In genomic region chr20:59163641-59164530, GRCh38 we compare ENCODE assay signal across 9 cellular contexts. TPM values are rescaled to one million over a fixed set of nuclear protein-coding genes. Genes with fewer than 3 reads are reported as not detected.
DNase-seq lines count a peak whose midpoint lies in the region; ATAC-seq and TF ChIP-seq lines count a peak whose summit lies in the region.
"Had no signal": no experiment of that assay in that cellular context is flagged by ENCODE, and none has a peak within 500 bp of the region (broad histone marks: within the 10 kb centered on the region; RNA-seq: fewer than 3 reads in every experiment).

Gene ZNF831, plus strand, starts transcription at chr20:59163821. Its CDS starts 27,199 bp downstream, at chr20:59191020.

- H3K27ac Mint-ChIP-seq in activated CD8-positive, alpha-beta T cell treated with anti-CD3 and anti-CD28 coated beads, Interleukin-2, amount 10 ng/mL, durations not matched to agents 7 days and 5 days = peak within 1 kb of the TSS; percentile 97
- peak within 1 kb of the TSS; percentile 99 for H3K27ac Mint-ChIP-seq in stimulated activated effector memory CD8-positive, alpha-beta T cell treated with anti-CD3 and anti-CD28 coated beads, Interleukin-12 subunit alpha, Interleukin-12 subunit beta, amount 100 ng/mL, for 72 hours

- no peak within 1 kb of the TSS for H3K27ac ChIP-seq in MM.1S (ENCODE audit: low read length)
- H3K27ac ChIP-seq: ovary had no signal

- POLR2A ChIA-PET in activated CD8-positive, alpha-beta T cell treated with anti-CD3 and anti-CD28 coated beads, Interleukin-2, amount 10 ng/mL, durations not matched to agents 7 days and 5 days (lab: Charles Lee) = interaction anchor here (0.6 to 3.8 kb wide), 17 partner anchors 9 to 512 kb away, joined by 3 to 31 read pairs (median 6); partner anchors contain the start of genes ATP5F1E and STX16

- H3K9me3 Mint-ChIP-seq in activated CD8-positive, alpha-beta T cell treated with anti-CD3 and anti-CD28 coated beads, Interleukin-2, amount 10 ng/mL, durations not matched to agents 7 days and 5 days (ENCODE audit: insufficient read depth) = peaks cover 4% of the 10 kb centered on the region
- H3K9me3 Mint-ChIP-seq in stimulated activated effector memory CD8-positive, alpha-beta T cell treated with anti-CD3 and anti-CD28 coated beads, Interleukin-12 subunit alpha, Interleukin-12 subunit beta, amount 100 ng/mL, for 72 hours = no peaks in the 10 kb centered on the region

- H2AFZ ChIP-seq in MM.1S (ENCODE audit: low read length) = no peak within 1 kb of the TSS

- no peak within 1 kb of the TSS for H3K4me3 ChIP-seq in MM.1S (ENCODE audit: low read length)
- H3K4me3 ChIP-seq: ovary had no signal

- H3K36me3 ChIP-seq in MM.1S (replicated peaks; ENCODE audit: insufficient read depth, low read length) = no peaks in the 10 kb centered on the region
- H3K36me3 ChIP-seq: ovary had no signal

- H3K4me1 ChIP-seq in MM.1S (ENCODE audit: low read length) = no peaks in the 10 kb centered on the region

- H3K9ac ChIP-seq in MM.1S (ENCODE audit: low read length) = no peak within 1 kb of the TSS

- peaks cover 21% of the 10 kb centered on the region for H3K36me3 Mint-ChIP-seq in activated CD8-positive, alpha-beta T cell treated with anti-CD3 and anti-CD28 coated beads, Interleukin-2, amount 10 ng/mL, durations not matched to agents 7 days and 5 days (ENCODE audit: low read depth)
- peaks cover 32% of the 10 kb centered on the region for H3K36me3 Mint-ChIP-seq in stimulated activated effector memory CD8-positive, alpha-beta T cell treated with anti-CD3 and anti-CD28 coated beads, Interleukin-12 subunit alpha, Interleukin-12 subunit beta, amount 100 ng/mL, for 72 hours

- no peaks in the 10 kb centered on the region for H3K79me2 ChIP-seq in MM.1S (ENCODE audit: low read length)

- H3K4me1 Mint-ChIP-seq in activated CD8-positive, alpha-beta T cell treated with anti-CD3 and anti-CD28 coated beads, Interleukin-2, amount 10 ng/mL, durations not matched to agents 7 days and 5 days (ENCODE audit: low read depth) = peaks cover 89% of the 10 kb centered on the region
- peaks cover 89% of the 10 kb centered on the region for H3K4me1 Mint-ChIP-seq in stimulated activated effector memory CD8-positive, alpha-beta T cell treated with anti-CD3 and anti-CD28 coated beads, Interleukin-12 subunit alpha, Interleukin-12 subunit beta, amount 100 ng/mL, for 72 hours

- CTCF ChIA-PET in activated CD8-positive, alpha-beta T cell treated with anti-CD3 and anti-CD28 coated beads, Interleukin-2, amount 10 ng/mL, durations not matched to agents 7 days and 5 days (lab: Charles Lee) = interaction anchor here (0.9 to 4.8 kb wide), 10 partner anchors 10 to 132 kb away, joined by 3 to 27 read pairs (median 9); partner anchors contain the start of gene ATP5F1E

- H3K27me3 ChIP-seq in MM.1S (replicated peaks; ENCODE audit: insufficient read depth, low read length) = peaks cover 94% of the 10 kb centered on the region
- H3K27me3 ChIP-seq: ovary had no signal

- H3F3A ChIP-seq in MM.1S (ENCODE audit: insufficient read depth, low read length) = no peaks in the 10 kb centered on the region

- TF ChIP-seq CTCF in MM.1S (IDR thresholded peaks at IDR 0.05; ENCODE audit: low read length) = no peak

- no peaks in the 10 kb centered on the region for H3K27me3 Mint-ChIP-seq in activated CD8-positive, alpha-beta T cell treated with anti-CD3 and anti-CD28 coated beads, Interleukin-2, amount 10 ng/mL, durations not matched to agents 7 days and 5 days (ENCODE audit: low read depth)

- H4K20me1 ChIP-seq in MM.1S (ENCODE audit: insufficient read depth, low read length) = no peaks in the 10 kb centered on the region

- DNase-seq in activated CD8-positive, alpha-beta T cell treated with anti-CD3 and anti-CD28 coated beads, Interleukin-2, amount 10 ng/mL, durations not matched to agents 7 days and 5 days = peak; percentile 56
- DNase-seq in stimulated activated effector memory CD8-positive, alpha-beta T cell treated with anti-CD3 and anti-CD28 coated beads, Interleukin-12 subunit alpha, Interleukin-12 subunit beta, amount 100 ng/mL, for 72 hours (ENCODE audit: low spot score in 2 of 2) = no peak
- no peak for DNase-seq in stimulated activated CD4-positive, alpha-beta T cell treated with anti-CD3 and anti-CD28 coated beads, Interleukin-15, amount 100 ng/mL, for 24 hours
- DNase-seq in NCI-H187 treated with DMSO at 0.1 percent for 48 hours (lab: John Stamatoyannopoulos, UW) (no peak), MM.1S (no peak)
- DNase-seq: glutamatergic neuron, ovary had no signal

- peak; percentile 48 for ATAC-seq in GM18907 (IDR thresholded peaks at IDR 0.05; ENCODE audit: unreplicated experiment)
- ATAC-seq in HG03354 (IDR thresholded peaks at IDR 0.05; ENCODE audit: poor library complexity, severe bottlenecking, unreplicated experiment) = peak; percentile 56
- peak; percentile 40 for ATAC-seq in activated CD8-positive, alpha-beta T cell treated with anti-CD3 and anti-CD28 coated beads, Interleukin-2, amount 10 ng/mL, durations not matched to agents 7 days and 5 days
- peak; percentile 56 for ATAC-seq in stimulated activated effector memory CD8-positive, alpha-beta T cell treated with anti-CD3 and anti-CD28 coated beads, Interleukin-12 subunit alpha, Interleukin-12 subunit beta, amount 100 ng/mL, for 72 hours

- H3K4me3 Mint-ChIP-seq in activated CD8-positive, alpha-beta T cell treated with anti-CD3 and anti-CD28 coated beads, Interleukin-2, amount 10 ng/mL, durations not matched to agents 7 days and 5 days = peak within 1 kb of the TSS; percentile 89
- H3K4me3 Mint-ChIP-seq in stimulated activated effector memory CD8-positive, alpha-beta T cell treated with anti-CD3 and anti-CD28 coated beads, Interleukin-12 subunit alpha, Interleukin-12 subunit beta, amount 100 ng/mL, for 72 hours = peak within 1 kb of the TSS; percentile 91

- no peaks in the 10 kb centered on the region for H3K9me2 ChIP-seq in MM.1S (replicated peaks; ENCODE audit: insufficient read depth, low read length)

- H3K9me3 ChIP-seq in MM.1S (replicated peaks; ENCODE audit: insufficient read depth, low read length) = no peaks in the 10 kb centered on the region
- H3K9me3 ChIP-seq: ovary had no signal

- no peak within 1 kb of the TSS for H3K4me2 ChIP-seq in MM.1S (ENCODE audit: low read depth, low read length)

RNA-seq across cellular contexts. Expression of gene ZNF831, which starts in this region (rescaled TPM):
- total RNA-seq in activated CD8-positive, alpha-beta T cell treated with anti-CD3 and anti-CD28 coated beads, Interleukin-2, amount 10 ng/mL, durations not matched to agents 7 days and 5 days = 1 to 10 TPM; 8.6 to 9.2 TPM
